In the genomic region with DNA sequence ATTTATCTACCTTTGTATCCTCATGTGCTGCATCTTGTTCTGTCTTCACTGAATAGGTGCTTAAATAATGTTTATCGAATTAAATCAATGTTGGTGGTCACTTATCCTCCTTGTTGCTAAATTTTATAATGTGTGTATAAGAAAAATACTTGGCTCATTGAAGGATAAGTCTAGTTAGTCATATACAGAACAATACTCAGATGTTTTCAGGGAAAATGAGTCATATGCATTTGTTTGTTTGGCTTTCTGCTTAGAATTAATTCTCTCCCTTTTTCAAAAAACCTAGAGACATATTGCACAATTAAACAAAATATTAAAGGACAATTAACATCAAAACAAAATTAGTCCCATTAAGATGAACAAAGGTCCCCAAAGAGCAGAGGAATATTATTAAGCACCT, we compare ENCODE assay signal across 18 cellular contexts.
"Had no signal": no experiment of that assay in that cellular context is flagged by ENCODE, and none has a peak within 500 bp of the region (broad histone marks: within the 10 kb centered on the region; RNA-seq: fewer than 3 reads in every experiment).

No MANE protein-coding gene starts in this region.

- H3K27ac ChIP-seq: esophagus muscularis mucosa, left ventricle myocardium inferior, parathyroid adenoma, thoracic aorta had no signal

- ATAC-seq: activated CD8-positive, alpha-beta T cell treated with anti-CD3 and anti-CD28 coated beads for 36 hours; activated T-cell treated with anti-CD3 and anti-CD28 coated beads, Interleukin-2, amount 50 U/mL, for 4 hours; naive thymus-derived CD8-positive, alpha-beta T cell; stimulated activated effector memory CD8-positive, alpha-beta T cell treated with anti-CD3 and anti-CD28 coated beads, Interleukin-12 subunit alpha, Interleukin-12 subunit beta, amount 100 ng/mL, for 72 hours had no signal

- H3K27me3 Mint-ChIP-seq: dendritic cell treated with granulocyte-macrophage colony-stimulating factor and Interleukin-4, amounts not matched to agents 40 ng/mL and 50 ng/mL, for 4 days had no signal

- H3K36me3 ChIP-seq: esophagus muscularis mucosa, left ventricle myocardium inferior, thoracic aorta had no signal

- H3K4me1 Mint-ChIP-seq: activated B cell treated with CpG ODN at 0.5 μM for 24 hours; brain; memory B cell; naive thymus-derived CD8-positive, alpha-beta T cell; stimulated activated effector memory CD8-positive, alpha-beta T cell treated with anti-CD3 and anti-CD28 coated beads, Interleukin-12 subunit alpha, Interleukin-12 subunit beta, amount 100 ng/mL, for 72 hours had no signal

- H3K27me3 ChIP-seq: esophagus muscularis mucosa had no signal

- H3K27ac Mint-ChIP-seq: activated B cell treated with CpG ODN at 0.5 μM for 24 hours; activated CD8-positive, alpha-beta T cell treated with anti-CD3 and anti-CD28 coated beads for 36 hours; activated naive CD8-positive, alpha-beta T cell; brain; dendritic cell treated with granulocyte-macrophage colony-stimulating factor and Interleukin-4, amounts not matched to agents 40 ng/mL and 50 ng/mL, for 4 days; endodermal cell; memory B cell; naive thymus-derived CD8-positive, alpha-beta T cell; stimulated activated effector memory CD8-positive, alpha-beta T cell treated with anti-CD3 and anti-CD28 coated beads, Interleukin-12 subunit alpha, Interleukin-12 subunit beta, amount 100 ng/mL, for 72 hours; T-helper 2 cell treated with Interferon-gamma antibody and Interleukin-4, amounts not matched to agents 5 μg/mL and 100 μg/mL, for 36 hours had no signal

- H3K4me3 ChIP-seq: esophagus muscularis mucosa, left ventricle myocardium inferior, thoracic aorta had no signal

- H3K9me3 ChIP-seq: esophagus muscularis mucosa, thoracic aorta had no signal

- DNase-seq: activated B cell treated with CpG ODN at 0.5 μM for 24 hours; activated CD4-positive, alpha-beta T cell treated with anti-CD3 and anti-CD28 coated beads for 48 hours; activated CD8-positive, alpha-beta T cell treated with anti-CD3 and anti-CD28 coated beads for 36 hours; activated effector memory CD4-positive, alpha-beta T cell treated with anti-CD3 and anti-CD28 coated beads, Interleukin-2, amount 50 U/mL, for 16 hours; activated T-cell treated with anti-CD3 and anti-CD28 coated beads, Interleukin-2, amount 50 U/mL, for 4 hours; endodermal cell; left ventricle myocardium inferior; naive thymus-derived CD8-positive, alpha-beta T cell; retina had no signal

- H3K9me3 Mint-ChIP-seq: activated T-cell treated with anti-CD3 and anti-CD28 coated beads, Interleukin-2, amount 50 U/mL, for 4 hours; memory B cell; T-helper 2 cell treated with Interferon-gamma antibody and Interleukin-4, amounts not matched to agents 5 μg/mL and 100 μg/mL, for 36 hours had no signal

- H3K4me3 Mint-ChIP-seq: activated B cell treated with CpG ODN at 0.5 μM for 24 hours; activated CD8-positive, alpha-beta T cell treated with anti-CD3 and anti-CD28 coated beads for 36 hours; activated naive CD8-positive, alpha-beta T cell; activated T-cell treated with anti-CD3 and anti-CD28 coated beads, Interleukin-2, amount 50 U/mL, for 4 hours; brain; dendritic cell treated with granulocyte-macrophage colony-stimulating factor and Interleukin-4, amounts not matched to agents 40 ng/mL and 50 ng/mL, for 4 days; endodermal cell; memory B cell; naive thymus-derived CD8-positive, alpha-beta T cell; stimulated activated effector memory CD8-positive, alpha-beta T cell treated with anti-CD3 and anti-CD28 coated beads, Interleukin-12 subunit alpha, Interleukin-12 subunit beta, amount 100 ng/mL, for 72 hours; T-helper 2 cell treated with Interferon-gamma antibody and Interleukin-4, amounts not matched to agents 5 μg/mL and 100 μg/mL, for 36 hours had no signal

- H3K4me1 ChIP-seq: esophagus muscularis mucosa, left ventricle myocardium inferior, parathyroid adenoma had no signal

- H3K36me3 Mint-ChIP-seq: activated naive CD8-positive, alpha-beta T cell; brain; memory B cell; stimulated activated effector memory CD8-positive, alpha-beta T cell treated with anti-CD3 and anti-CD28 coated beads, Interleukin-12 subunit alpha, Interleukin-12 subunit beta, amount 100 ng/mL, for 72 hours had no signal
